ENCODE assay signal across 13 cellular contexts in genomic region chr11:107385361-107385982, GRCh38.
DNase-seq lines count a peak whose midpoint lies in the region; ATAC-seq, FAIRE-seq and TF ChIP-seq lines count a peak whose summit lies in the region.
"Had no signal": no experiment of that assay in that cellular context is flagged by ENCODE, and none has a peak within 500 bp of the region (broad histone marks: within the 10 kb centered on the region; RNA-seq: fewer than 3 reads in every experiment).

No MANE protein-coding gene starts in this region.

- no peak for ATAC-seq in K562
- ATAC-seq in activated T-cell treated with anti-CD3 and anti-CD28 coated beads, Interleukin-2, amount 50 U/mL, for 4 hours, result no peak
- no peak for ATAC-seq in upper lobe of right lung

- no peaks in the 10 kb centered on the region for H3K9me3 Mint-ChIP-seq in activated T-cell treated with anti-CD3 and anti-CD28 coated beads, Interleukin-2, amount 50 U/mL, for 4 hours

- peaks cover 13% of the 10 kb centered on the region; the same call in 1 of the 3 replicates for H3K36me3 ChIP-seq in K562 (ENCODE audit: control insufficient read depth, insufficient read depth, low read length)
- H3K36me3 ChIP-seq in tibial artery, result peaks cover 15 to 31% (median 22%) of the 10 kb centered on the region in 3 donors
- H3K36me3 ChIP-seq in upper lobe of right lung, result peaks cover 13% of the 10 kb centered on the region

- H3K4me3 Mint-ChIP-seq in activated T-cell treated with anti-CD3 and anti-CD28 coated beads, Interleukin-2, amount 50 U/mL, for 4 hours, result no peak overlapping the region

- H3K4me1 ChIP-seq in K562 (replicated peaks in 1 of 2; ENCODE audit: control insufficient read depth in 2 of 2, insufficient read depth in 2 of 2, low read length in 2 of 2) (no peaks in the 10 kb centered on the region), tibial artery (no peaks in the 10 kb centered on the region), upper lobe of right lung (no peaks in the 10 kb centered on the region)
- H3K4me1 ChIP-seq: parathyroid adenoma had no signal

- H3K4me3 ChIP-seq in K562 (no peak overlapping the region), tibial artery (no peak overlapping the region), upper lobe of right lung (no peak overlapping the region)

- no peak overlapping the region for H2AFZ ChIP-seq in K562 (ENCODE audit: low read depth, low read length)
- H2AFZ ChIP-seq: parathyroid adenoma had no signal

- H3K79me2 ChIP-seq in K562 (ENCODE audit: control insufficient read depth, insufficient read depth, low read length), result no peaks in the 10 kb centered on the region
- H3K79me2 ChIP-seq: parathyroid adenoma had no signal

- TF ChIP-seq CTCF in K562 (IDR thresholded peaks at IDR 0.05 in 2 of 3, conservative IDR thresholded peaks at IDR 0.05 in 1 of 3; ENCODE audit: insufficient read depth in 2 of 3, low read depth in 1 of 3, low read length in 3 of 3) (no peak), tibial artery (IDR thresholded peaks at IDR 0.05) (no peak), upper lobe of right lung (IDR thresholded peaks at IDR 0.05) (no peak)

- no peaks in the 10 kb centered on the region for H3K27me3 Mint-ChIP-seq in activated T-cell treated with anti-CD3 and anti-CD28 coated beads, Interleukin-2, amount 50 U/mL, for 4 hours (ENCODE audit: low read depth)

- no peaks in the 10 kb centered on the region for H3K9me1 ChIP-seq in K562 (ENCODE audit: control insufficient read depth, insufficient read depth, low read length)

- TF ChIP-seq RAD21 in K562 (CRISPR knock-in tag; conservative IDR thresholded peaks at IDR 0.05 in 1 of 2, IDR thresholded peaks at IDR 0.05 in 1 of 2), result no peak

- no peak overlapping the region for H3K4me2 ChIP-seq in K562 (ENCODE audit: insufficient read depth, low read length)

- TF ChIP-seq EP300 in K562 (IDR thresholded peaks at IDR 0.05; ENCODE audit: low read length), result no peak

- H3K27me3 ChIP-seq in K562 (ENCODE audit: control insufficient read depth in 2 of 2, insufficient read depth in 2 of 2, low read length in 2 of 2), result no peaks in the 10 kb centered on the region
- no peaks in the 10 kb centered on the region for H3K27me3 ChIP-seq in tibial artery
- H3K27me3 ChIP-seq in upper lobe of right lung, result no peaks in the 10 kb centered on the region

- DNase-seq in AG20443 (ENCODE audit: low spot score) (peak; percentile 27), HuH-7.5 (ENCODE audit: low spot score) (peak; percentile 31), K562 (ENCODE audit: extremely low read depth in 1 of 4, low spot score in 3 of 4) (no peak), foreskin melanocyte (peak; percentile 31), NCI-H526 treated with DMSO at 0.1 percent for 48 hours (lab: John Stamatoyannopoulos, UW) (no peak), tibial artery (no peak), upper lobe of right lung (no peak)
- no peak for DNase-seq in activated T-cell treated with anti-CD3 and anti-CD28 coated beads, Interleukin-2, amount 50 U/mL, for 4 hours
- DNase-seq: activated CD4-positive, CD25-positive, alpha-beta regulatory T cell treated with anti-CD3 and anti-CD28 coated beads, Interleukin-2, amount 50 U/mL, for 72 hours; glutamatergic neuron; NCI-H1105; T-helper 1 cell had no signal

- H3K36me3 Mint-ChIP-seq in activated T-cell treated with anti-CD3 and anti-CD28 coated beads, Interleukin-2, amount 50 U/mL, for 4 hours (ENCODE audit: insufficient read depth), result peaks cover 31% of the 10 kb centered on the region

- no peak for FAIRE-seq in K562 (lab: Jason Lieb, UNC)

- CTCF ChIA-PET in K562 (lab: Yijun Ruan, JAX; ENCODE audit: low intra/inter-chr PET ratio), result no interaction called here

- 93% methylated on average over 3 of the region's 3 CpGs for WGBS in K562 (ENCODE audit: insufficient coverage, low coverage, missing lambda C conversion rate)

- H3K9ac ChIP-seq in K562 (ENCODE audit: insufficient read depth in 1 of 2, low read depth in 2 of 2, low read length in 2 of 2), result no peak overlapping the region
- H3K9ac ChIP-seq: parathyroid adenoma had no signal

- intact Hi-C loops in K562 (cut with micrococcal nuclease), result no loop called here
- intact Hi-C loops in tibial artery (cut with DNase I; ENCODE audit: low total_unique reads), result no loop called here
- intact Hi-C loops in upper lobe of right lung (cut with DNase I), result no loop called here

- H3K4me1 Mint-ChIP-seq in activated T-cell treated with anti-CD3 and anti-CD28 coated beads, Interleukin-2, amount 50 U/mL, for 4 hours (ENCODE audit: low read depth), result peaks cover 16% of the 10 kb centered on the region

- no peaks in the 10 kb centered on the region for H4K20me1 ChIP-seq in K562 (replicated peaks; ENCODE audit: control insufficient read depth, insufficient read depth, low read length)

- BruUV-seq in K562 (replicated peaks; lab: Mats Ljungman, UMichigan), result no TSS peak

- TF ChIP-seq POLR2A in K562 (conservative IDR thresholded peaks at IDR 0.05), result no peak

- POLR2A ChIA-PET in K562 (lab: Yijun Ruan, JAX), result no interaction called here

- in situ Hi-C loops in K562 (cut with MboI), result no loop called here

- H3K27ac ChIP-seq in K562 (ENCODE audit: extremely low read depth, low read depth, low read length), result no peak overlapping the region
- no peak overlapping the region for H3K27ac ChIP-seq in tibial artery
- H3K27ac ChIP-seq in upper lobe of right lung, result no peak overlapping the region
- H3K27ac ChIP-seq: parathyroid adenoma had no signal

- H3K9me3 ChIP-seq in K562 (replicated peaks; ENCODE audit: control insufficient read depth, insufficient read depth, low read depth, low read length) (no peaks in the 10 kb centered on the region), tibial artery (no peaks in the 10 kb centered on the region), upper lobe of right lung (no peaks in the 10 kb centered on the region)

TF ChIP-seq in K562, 482 proteins besides CTCF, POLR2A, EP300 and RAD21 (continues in another document):
- TF ChIP-seq MAFG (tag; conservative IDR thresholded peaks at IDR 0.05) (peak; percentile 49), ZNF316 (IDR thresholded peaks at IDR 0.05) (peak; percentile 78), PHF20 (IDR thresholded peaks at IDR 0.05; ENCODE audit: partially characterized antibody) (no peak)

Comparison
In these comparisons a context has a peak if more than half of its experiments do, and no peak if none do; other contexts are left out.
1. DNase-seq: peak in AG20443 (single experiment), HuH-7.5 (single experiment) and foreskin melanocyte (single experiment); none in K562 (0 of 4), NCI-H526 treated with DMSO at 0.1 percent for 48 hours (single experiment), activated T-cell treated with anti-CD3 and anti-CD28 coated beads, Interleukin-2, amount 50 U/mL, for 4 hours (single experiment), tibial artery (0 of 2) and upper lobe of right lung (single experiment).